ENCODE assay signal across 8 cellular contexts in genomic region chr22:40525250-40525884, GRCh38.
DNase-seq lines count a peak whose midpoint lies in the region; ATAC-seq and TF ChIP-seq lines count a peak whose summit lies in the region.

No MANE protein-coding gene starts in this region.

- 37 to 52% methylated on average over 4 to 6 of the region's 6 CpGs for WGBS in gastroesophageal sphincter (ENCODE audit: low coverage in 1 of 2), 2 donors

- POLR2A ChIA-PET in Panc1 (lab: Charles Lee): no interaction called here

- peak; percentile 68 for TF ChIP-seq CTCF in GM12872 (IDR thresholded peaks at IDR 0.05; ENCODE audit: insufficient read depth, low read depth, low read length)
- TF ChIP-seq CTCF in Panc1 (IDR thresholded peaks at IDR 0.05): peak; percentile 84
- TF ChIP-seq CTCF in gastroesophageal sphincter (IDR thresholded peaks at IDR 0.05): peak; percentile 40 to 70 (median 62)

- no peaks in the 10 kb centered on the region for H3K27me3 Mint-ChIP-seq in activated T-helper 17 cell treated with anti-CD3 and anti-CD28 coated beads, Interleukin-2, amount 50 U/mL, for 72 hours

- peak overlapping the region; percentile 63 for H3K27ac ChIP-seq in Panc1 (ENCODE audit: low read length)
- no peak overlapping the region for H3K27ac ChIP-seq in gastroesophageal sphincter

- BruUV-seq in Panc1 (replicated peaks; lab: Mats Ljungman, UMichigan): no TSS peak

- peak overlapping the region; percentile 57 for H3K27ac Mint-ChIP-seq in activated T-helper 17 cell treated with anti-CD3 and anti-CD28 coated beads, Interleukin-2, amount 50 U/mL, for 72 hours

- intact Hi-C loops in Panc1 (cut with micrococcal nuclease; ENCODE audit: unreplicated experiment): no loop called here

- peaks cover 34% of the 10 kb centered on the region for H3K4me1 ChIP-seq in Panc1 (ENCODE audit: control insufficient read depth, insufficient read depth, low read length)
- H3K4me1 ChIP-seq in gastroesophageal sphincter: peaks cover 0 to 32% (median 4%) of the 10 kb centered on the region in 3 donors

- TF ChIP-seq POLR2A in gastroesophageal sphincter (IDR thresholded peaks at IDR 0.05): no peak

- ATAC-seq in Panc1: peak; percentile 75; the same call in 1 of the 2 replicates
- peak; percentile 51 for ATAC-seq in activated T-helper 17 cell treated with anti-CD3 and anti-CD28 coated beads, Interleukin-2, amount 50 U/mL, for 72 hours (replicated peaks)
- ATAC-seq in gastroesophageal sphincter: no peak
- ATAC-seq in GM18873 (IDR thresholded peaks at IDR 0.05; ENCODE audit: low FRiP score, unreplicated experiment): no peak
- no peak for ATAC-seq in GM18867 (IDR thresholded peaks at IDR 0.05; ENCODE audit: unreplicated experiment)
- no peak for ATAC-seq in HG02763 (IDR thresholded peaks at IDR 0.05; ENCODE audit: unreplicated experiment)

- peaks cover 6% of the 10 kb centered on the region for H3K36me3 Mint-ChIP-seq in activated T-helper 17 cell treated with anti-CD3 and anti-CD28 coated beads, Interleukin-2, amount 50 U/mL, for 72 hours (ENCODE audit: low read depth)

- in situ Hi-C loops in Panc1 (cut with HindIII; ENCODE audit: low pct_unique_long_range_greater_than_20kb, low sequenced_read_pairs): loop anchor here (25.0 kb wide), 1 partner anchor 112 kb away; the partner anchor contains the start of gene MRTFA

- H3K4me3 ChIP-seq in Panc1 (ENCODE audit: low read depth in 2 of 2, low read length in 2 of 2) (no peak overlapping the region), gastroesophageal sphincter (no peak overlapping the region)

- CTCF ChIA-PET in Panc1 (lab: Charles Lee): interaction anchor here (0.6 to 1.2 kb wide), 3 partner anchors 27 to 120 kb away, joined by 3 to 6 read pairs (median 3); no protein-coding TSS in a partner anchor

- no peaks in the 10 kb centered on the region for H3K9me3 Mint-ChIP-seq in activated T-helper 17 cell treated with anti-CD3 and anti-CD28 coated beads, Interleukin-2, amount 50 U/mL, for 72 hours

- H3K9me3 ChIP-seq in Panc1 (ENCODE audit: control insufficient read depth, insufficient read depth, low read depth, low read length) (no peaks in the 10 kb centered on the region), gastroesophageal sphincter (no peaks in the 10 kb centered on the region)

- H3K4me3 Mint-ChIP-seq in activated T-helper 17 cell treated with anti-CD3 and anti-CD28 coated beads, Interleukin-2, amount 50 U/mL, for 72 hours: no peak overlapping the region

- no peak for TF ChIP-seq EP300 in gastroesophageal sphincter (IDR thresholded peaks at IDR 0.05)

- H3K4me1 Mint-ChIP-seq in activated T-helper 17 cell treated with anti-CD3 and anti-CD28 coated beads, Interleukin-2, amount 50 U/mL, for 72 hours: peaks cover 14% of the 10 kb centered on the region

- DNase-seq in Panc1 (ENCODE audit: low read depth, low spot score): no peak
- peak; percentile 35 to 65 for DNase-seq in stimulated activated CD4-positive, alpha-beta T cell treated with anti-CD3 and anti-CD28 coated beads, Interleukin-12 subunit alpha, Interleukin-12 subunit beta, amount 100 ng/mL, for 24 hours (ENCODE audit: low read depth in 2 of 2)

- H3K27me3 ChIP-seq in Panc1 (ENCODE audit: control insufficient read depth, insufficient read depth, low read length) (no peaks in the 10 kb centered on the region), gastroesophageal sphincter (no peaks in the 10 kb centered on the region)

- H3K36me3 ChIP-seq in Panc1 (ENCODE audit: control insufficient read depth, insufficient read depth, low read length): no peaks in the 10 kb centered on the region
- H3K36me3 ChIP-seq in gastroesophageal sphincter: peaks cover 0 to 5% of the 10 kb centered on the region in 2 donors

Comparison
In these comparisons a context has a peak if more than half of its experiments do, and no peak if none do; other contexts are left out.
1. ATAC-seq: peak in Panc1 (single experiment) and activated T-helper 17 cell treated with anti-CD3 and anti-CD28 coated beads, Interleukin-2, amount 50 U/mL, for 72 hours (single experiment); none in gastroesophageal sphincter (single experiment), GM18873 (single experiment), GM18867 (single experiment) and HG02763 (single experiment).
2. Peak in every context shown above with its lines, with median percentiles within 50 percentile points of each other: CTCF ChIP-seq.